Comparison of ENCODE assay signal across 27 cellular contexts in genomic region chr1:41907446-41907845, GRCh38. TPM values are rescaled to one million over a fixed set of nuclear protein-coding genes. Genes with fewer than 3 reads are reported as not detected.
DNase-seq lines count a peak whose midpoint lies in the region; ATAC-seq, FAIRE-seq and TF ChIP-seq lines count a peak whose summit lies in the region.
"Had no signal": no experiment of that assay in that cellular context is flagged by ENCODE, and none has a peak within 500 bp of the region (broad histone marks: within the 10 kb centered on the region; RNA-seq: fewer than 3 reads in every experiment).

No MANE protein-coding gene starts in this region.

- peaks cover 100% of the 10 kb centered on the region for H3K79me2 ChIP-seq in DND-41 (ENCODE audit: insufficient read depth, low read length)

- peaks cover 31% of the 10 kb centered on the region for H3K4me1 Mint-ChIP-seq in activated T-helper 17 cell treated with anti-CD3 and anti-CD28 coated beads, Interleukin-2, amount 50 U/mL, for 72 hours
- peaks cover 62 to 65% of the 10 kb centered on the region in 2 donors for H3K4me1 Mint-ChIP-seq in natural killer cell

- no peaks in the 10 kb centered on the region for H3K36me3 Mint-ChIP-seq in activated T-helper 17 cell treated with anti-CD3 and anti-CD28 coated beads, Interleukin-2, amount 50 U/mL, for 72 hours (ENCODE audit: low read depth)
- H3K36me3 Mint-ChIP-seq in natural killer cell = peaks cover 13% of the 10 kb centered on the region

- in situ Hi-C loops in brain microvascular endothelial cell (cut with HindIII; ENCODE audit: low pct_ligation_motif_present, low sequenced_read_pairs) = no loop called here

- H3K4me3 ChIP-seq in DND-41 (ENCODE audit: low read depth in 1 of 2, low read length in 2 of 2) = no peak overlapping the region
- no peak overlapping the region for H3K4me3 ChIP-seq in brain microvascular endothelial cell (ENCODE audit: low read depth, low read length)
- H3K4me3 ChIP-seq: A549; BLaER1 treated with 17β-estradiol and CSF1 and Interleukin-3, amounts not matched to agents 10 nM and 100 nM; GM23248; SJSA1 had no signal

- FAIRE-seq in GM12892 (lab: Jason Lieb, UNC) (peak; percentile 5), GM12891 (lab: Jason Lieb, UNC) (no peak)
- FAIRE-seq: A549, D721Med had no signal

- peak overlapping the region; percentile 19 for H3K4me2 ChIP-seq in DND-41 (ENCODE audit: insufficient read depth, low read length)
- H3K4me2 ChIP-seq: A549; BLaER1 treated with 17β-estradiol and CSF1 and Interleukin-3, amounts not matched to agents 10 nM and 100 nM had no signal

- H3K9me3 ChIP-seq in DND-41 (ENCODE audit: insufficient read depth, low read length, severe bottlenecking) = no peaks in the 10 kb centered on the region
- H3K9me3 ChIP-seq: A549, SJSA1 had no signal

- peak overlapping the region; percentile 46 for H3K4me3 Mint-ChIP-seq in activated T-helper 17 cell treated with anti-CD3 and anti-CD28 coated beads, Interleukin-2, amount 50 U/mL, for 72 hours
- no peak overlapping the region for H3K4me3 Mint-ChIP-seq in natural killer cell
- H3K4me3 Mint-ChIP-seq: CD4-positive, alpha-beta T cell had no signal

- no peaks in the 10 kb centered on the region for H3K27me3 Mint-ChIP-seq in activated T-helper 17 cell treated with anti-CD3 and anti-CD28 coated beads, Interleukin-2, amount 50 U/mL, for 72 hours
- H3K27me3 Mint-ChIP-seq in natural killer cell (ENCODE audit: low read depth in 2 of 2) = no peaks in the 10 kb centered on the region
- H3K27me3 Mint-ChIP-seq: CD4-positive, alpha-beta T cell had no signal

- H3K9me3 Mint-ChIP-seq in activated T-helper 17 cell treated with anti-CD3 and anti-CD28 coated beads, Interleukin-2, amount 50 U/mL, for 72 hours = no peaks in the 10 kb centered on the region
- H3K9me3 Mint-ChIP-seq in natural killer cell = no peaks in the 10 kb centered on the region

- ATAC-seq in DND-41 (ENCODE audit: insufficient read depth, low read depth) (no peak), natural killer cell (no peak)
- ATAC-seq in activated T-helper 17 cell treated with anti-CD3 and anti-CD28 coated beads, Interleukin-2, amount 50 U/mL, for 72 hours (replicated peaks) = no peak
- ATAC-seq: A549 had no signal

- H3K27ac ChIP-seq in DND-41 (ENCODE audit: low read length) (peak overlapping the region; percentile 75), brain microvascular endothelial cell (no peak overlapping the region)
- H3K27ac ChIP-seq: A549; BLaER1 treated with 17β-estradiol and CSF1 and Interleukin-3, amounts not matched to agents 10 nM and 100 nM; GM23248; HL-60; SJSA1 had no signal

- H3K27me3 ChIP-seq in DND-41 (ENCODE audit: insufficient read depth, low read length, poor library complexity) = no peaks in the 10 kb centered on the region
- no peaks in the 10 kb centered on the region for H3K27me3 ChIP-seq in brain microvascular endothelial cell (replicated peaks)
- H3K27me3 ChIP-seq: BLaER1 treated with 17β-estradiol and CSF1 and Interleukin-3, amounts not matched to agents 10 nM and 100 nM; SJSA1 had no signal

- no peak overlapping the region for H3K9ac ChIP-seq in DND-41 (ENCODE audit: low read depth, low read length)
- H3K9ac ChIP-seq: BLaER1 treated with 17β-estradiol and CSF1 and Interleukin-3, amounts not matched to agents 10 nM and 100 nM; GM23248 had no signal

- intact Hi-C loops in natural killer cell (cut with micrococcal nuclease) = no loop called here

- no peak for TF ChIP-seq POLR2A in GM12892 (IDR thresholded peaks at IDR 0.05; ENCODE audit: low read depth, low read length)
- no peak for TF ChIP-seq POLR2A in GM12891 (IDR thresholded peaks at IDR 0.05; ENCODE audit: low read depth, low read length)

- peaks cover 87% of the 10 kb centered on the region for H3K4me1 ChIP-seq in DND-41 (ENCODE audit: insufficient read depth, low read length)

- peaks cover 42% of the 10 kb centered on the region for H4K20me1 ChIP-seq in DND-41 (ENCODE audit: insufficient read depth, low read length)
- H4K20me1 ChIP-seq: BLaER1 treated with 17β-estradiol and CSF1 and Interleukin-3, amounts not matched to agents 10 nM and 100 nM had no signal

- peak overlapping the region; percentile 13 for H3K27ac Mint-ChIP-seq in activated T-helper 17 cell treated with anti-CD3 and anti-CD28 coated beads, Interleukin-2, amount 50 U/mL, for 72 hours
- peak overlapping the region; percentile 5 to 12 for H3K27ac Mint-ChIP-seq in natural killer cell
- H3K27ac Mint-ChIP-seq: CD4-positive, alpha-beta T cell had no signal

- no peak overlapping the region for H2AFZ ChIP-seq in DND-41 (ENCODE audit: low read depth, low read length)
- H2AFZ ChIP-seq: GM23248 had no signal

- DNase-seq in DND-41 (no peak), GM12892 (ENCODE audit: insufficient read length) (no peak), natural killer cell (no peak), brain microvascular endothelial cell (no peak), GM12891 (ENCODE audit: insufficient read length, low spot score) (no peak), germinal center (ENCODE audit: low spot score) (no peak)
- DNase-seq: AML-193; CD4-positive, alpha-beta T cell; EL; GF-D8; GM23248; H7; NCI-H1092 treated with DMSO at 0.1 percent for 48 hours; NCI-H1436; NCI-H187; NCI-H2081 treated with DMSO at 0.1 percent for 48 hours; NCI-H2171 treated with DMSO at 0.1 percent for 48 hours; NCI-H345; NCI-H526; Right ventricle myocardium superior; RPMI8226 had no signal

- H3K36me3 ChIP-seq in DND-41 (ENCODE audit: insufficient read depth, low read length) (peaks cover 12% of the 10 kb centered on the region), brain microvascular endothelial cell (replicated peaks) (no peaks in the 10 kb centered on the region)
- H3K36me3 ChIP-seq: BLaER1 treated with 17β-estradiol and CSF1 and Interleukin-3, amounts not matched to agents 10 nM and 100 nM; SJSA1 had no signal

- no peak for TF ChIP-seq CTCF in DND-41 (IDR thresholded peaks at IDR 0.05; ENCODE audit: borderline replicate concordance, extremely low read depth, low read length, poor library complexity, severe bottlenecking)
- no peak for TF ChIP-seq CTCF in natural killer cell (IDR thresholded peaks at IDR 0.05)
- no peak for TF ChIP-seq CTCF in brain microvascular endothelial cell (IDR thresholded peaks at IDR 0.05; ENCODE audit: low read depth, low read length, missing control alignments)

TF ChIP-seq in GM12891, 5 proteins besides CTCF, POLR2A, EP300 and RAD21:
- no peak for TF ChIP-seq TAF1 (IDR thresholded peaks at IDR 0.05; ENCODE audit: low read depth, low read length)
- TF ChIP-seq POU2F2 (IDR thresholded peaks at IDR 0.05; ENCODE audit: low read depth, low read length) = no peak
- TF ChIP-seq SPI1 (IDR thresholded peaks at IDR 0.05; ENCODE audit: low read depth, low read length) = no peak
- no peak for TF ChIP-seq POLR2AphosphoS5 (IDR thresholded peaks at IDR 0.05; ENCODE audit: low read depth, low read length)
- TF ChIP-seq PAX5 (IDR thresholded peaks at IDR 0.05; ENCODE audit: insufficient read depth, low read length, severe bottlenecking) = no peak
TF ChIP-seq in GM12891: peak in this region for 0.

RNA-seq across cellular contexts. Expression of gene HIVEP3, which starts 11.3 kb away (rescaled TPM):
- 5.1 TPM for polyA plus RNA-seq in GM12892 (2012; ENCODE audit: missing spikeins)
- total RNA-seq in activated T-helper 17 cell treated with anti-CD3 and anti-CD28 coated beads, Interleukin-2, amount 50 U/mL, for 72 hours = 10 to 100 TPM in 1 of 2 donors, 1 to 10 TPM in 1; 8.0 to 27.6 TPM
- total RNA-seq in natural killer cell = 10 to 100 TPM; 26.2 to 35.2 (median 29.8) TPM
- 6.9 TPM for polyA plus RNA-seq in GM12891 (2012; ENCODE audit: low read depth, missing spikeins)
